28 cellular contexts compared by ENCODE assay signal in the genomic region with DNA sequence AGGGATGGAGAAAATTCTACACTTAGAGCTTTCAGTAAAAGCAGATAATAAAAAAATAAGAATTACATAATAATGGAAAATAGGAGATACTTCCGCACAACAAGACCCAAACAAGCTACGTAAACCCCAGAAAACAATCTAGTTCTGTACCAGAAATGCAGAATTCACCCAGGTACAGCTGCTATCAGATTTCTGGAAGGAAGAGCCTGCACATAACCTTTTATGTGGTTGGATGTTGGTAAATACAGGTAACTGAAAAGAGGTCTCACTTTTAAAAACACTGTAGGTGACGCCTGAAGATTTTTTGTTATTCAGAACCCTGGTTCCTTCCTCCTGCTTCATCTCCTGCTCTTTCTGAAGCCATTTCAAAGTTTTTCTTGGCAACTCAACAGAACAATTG.
"Had no signal": no experiment of that assay in that cellular context is flagged by ENCODE, and none has a peak within 500 bp of the region (broad histone marks: within the 10 kb centered on the region; RNA-seq: fewer than 3 reads in every experiment).

No MANE protein-coding gene starts in this region.

- H3K27me3 ChIP-seq: adrenal gland, body of pancreas, breast epithelium, SJCRH30 had no signal

- H3K4me3 Mint-ChIP-seq: activated CD8-positive, alpha-beta T cell treated with anti-CD3 and anti-CD28 coated beads, Interleukin-2, amount 10 ng/mL, durations not matched to agents 7 days and 5 days had no signal

- H3K9me3 Mint-ChIP-seq: activated naive CD4-positive, alpha-beta T cell treated with anti-CD3 and anti-CD28 coated beads, Interleukin-2, amount 50 U/mL, for 24 hours had no signal

- H3K4me1 ChIP-seq: adrenal gland, body of pancreas, breast epithelium, SJCRH30 had no signal

- H3K36me3 Mint-ChIP-seq: activated naive CD4-positive, alpha-beta T cell treated with anti-CD3 and anti-CD28 coated beads, Interleukin-2, amount 50 U/mL, for 24 hours had no signal

- H3K27ac Mint-ChIP-seq: activated CD8-positive, alpha-beta T cell treated with anti-CD3 and anti-CD28 coated beads, Interleukin-2, amount 10 ng/mL, durations not matched to agents 7 days and 5 days had no signal

- ATAC-seq: activated CD8-positive, alpha-beta T cell treated with anti-CD3 and anti-CD28 coated beads, Interleukin-2, amount 10 ng/mL, durations not matched to agents 7 days and 5 days; body of pancreas; Panc1 had no signal

- DNase-seq: activated CD4-positive, alpha-beta T cell treated with anti-CD3 and anti-CD28 coated beads for 1 hour; activated CD4-positive, alpha-beta T cell treated with anti-CD3 and anti-CD28 coated beads for 48 hours; activated CD4-positive, alpha-beta T cell treated with anti-CD3 and anti-CD28 coated beads, Interleukin-2, amount 50 U/mL, for 48 hours; activated CD4-positive, CD25-positive, alpha-beta regulatory T cell; activated CD8-positive, alpha-beta T cell treated with anti-CD3 and anti-CD28 coated beads, Interleukin-2, amount 10 ng/mL, durations not matched to agents 7 days and 5 days; activated effector memory CD4-positive, alpha-beta T cell treated with anti-CD3 and anti-CD28 coated beads, Interleukin-2, amount 50 U/mL, for 16 hours; activated naive CD4-positive, alpha-beta T cell; activated T-cell treated with anti-CD3 and anti-CD28 coated beads, Interleukin-2, amount 50 U/mL, for 48 hours; adrenal gland; body of pancreas; cerebellar nuclear complex; NCI-H1105; NCI-H1417 treated with DMSO at 0.1 percent for 48 hours; NCI-H187 treated with DMSO at 0.1 percent for 48 hours; NCI-H2081; NCI-H2171 treated with DMSO at 0.1 percent for 48 hours; NCI-H226; NCI-H446 treated with DMSO at 0.1 percent for 48 hours; NCI-H524; SHP77; SJCRH30; T-helper 1 cell; T1000; WERI-Rb-1 had no signal

- H3K27ac ChIP-seq: adrenal gland, body of pancreas, breast epithelium, SJCRH30, SK-N-MC, WERI-Rb-1 had no signal

- H3K4me3 ChIP-seq: adrenal gland, body of pancreas, breast epithelium, SJCRH30, SK-N-MC had no signal

- H3K9me3 ChIP-seq: adrenal gland, SJCRH30 had no signal

- H3K36me3 ChIP-seq: adrenal gland, breast epithelium had no signal

- H3K27me3 Mint-ChIP-seq: activated naive CD4-positive, alpha-beta T cell treated with anti-CD3 and anti-CD28 coated beads, Interleukin-2, amount 50 U/mL, for 24 hours had no signal
